ENCODE assay signal across 28 cellular contexts in the genomic region with DNA sequence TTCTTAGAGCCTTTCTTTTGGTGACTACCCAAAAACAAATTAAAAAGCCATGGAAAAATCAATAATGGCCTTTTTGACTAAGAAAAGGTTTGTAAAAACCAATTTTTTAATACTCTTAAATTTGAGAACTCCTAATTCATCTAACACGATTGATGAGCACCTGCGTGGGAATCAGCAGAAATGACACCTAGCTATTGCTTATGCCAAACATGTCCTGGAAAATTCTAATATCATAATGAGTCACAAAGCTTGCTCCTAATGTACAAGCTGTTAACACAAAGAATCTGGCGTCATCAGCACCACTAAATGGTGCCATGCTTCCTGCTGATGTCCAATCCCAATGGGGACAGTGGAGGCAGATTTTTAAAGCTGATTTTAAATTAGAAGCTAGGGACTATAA.
"Had no signal": no experiment of that assay in that cellular context is flagged by ENCODE, and none has a peak within 500 bp of the region (broad histone marks: within the 10 kb centered on the region; RNA-seq: fewer than 3 reads in every experiment).

No MANE protein-coding gene starts in this region.

- H3K4me1 ChIP-seq: colonic mucosa, gastroesophageal sphincter, heart left ventricle had no signal

- H3K36me3 ChIP-seq: colonic mucosa had no signal

- H3K27ac ChIP-seq: brain microvascular endothelial cell, colonic mucosa, esophagus squamous epithelium, gastroesophageal sphincter, heart left ventricle, WERI-Rb-1 had no signal

- H3K27me3 ChIP-seq: brain microvascular endothelial cell, colonic mucosa, dorsolateral prefrontal cortex, esophagus squamous epithelium, gastroesophageal sphincter, heart left ventricle had no signal

- DNase-seq: activated B cell treated with CpG ODN at 0.5 μM for 24 hours; activated CD4-positive, alpha-beta memory T cell treated with anti-CD3 and anti-CD28 coated beads for 36 hours; activated CD4-positive, alpha-beta T cell treated with anti-CD3 and anti-CD28 coated beads for 36 hours; activated CD4-positive, alpha-beta T cell treated with anti-CD3 and anti-CD28 coated beads, Interleukin-2, amount 10 ng/mL, durations not matched to agents 24 days and 14 days; activated CD8-positive, alpha-beta memory T cell treated with anti-CD3 and anti-CD28 coated beads, Interleukin-2, amount 10 ng/mL, durations not matched to agents 7 days and 5 days; activated CD8-positive, alpha-beta memory T cell treated with anti-CD3 and anti-CD28 coated beads, Interleukin-2, amount 50 U/mL, for 4 hours; activated CD8-positive, alpha-beta T cell treated with anti-CD3 and anti-CD28 coated beads, Interleukin-2, amount 10 ng/mL, durations not matched to agents 7 days and 5 days; activated gamma-delta T cell; activated naive CD4-positive, alpha-beta T cell; activated naive CD4-positive, alpha-beta T cell treated with anti-CD3 and anti-CD28 coated beads, Interleukin-2, amount 10 ng/mL, durations not matched to agents 7 days and 5 days; activated naive CD8-positive, alpha-beta T cell treated with anti-CD3 and anti-CD28 coated beads, Interleukin-2, amount 10 ng/mL, durations not matched to agents 7 days and 5 days; activated T-cell treated with anti-CD3 and anti-CD28 coated beads for 4 hours; activated T-cell treated with anti-CD3 and anti-CD28 coated beads, Interleukin-2, amount 50 U/mL, for 24 hours; activated T-cell treated with anti-CD3 and anti-CD28 coated beads, Interleukin-2, amount 50 U/mL, for 72 hours; brain microvascular endothelial cell; colonic mucosa; dorsolateral prefrontal cortex; effector CD4-positive, alpha-beta T cell; effector memory CD8-positive, alpha-beta T cell; erythroblast; esophagus squamous epithelium; foreskin melanocyte; heart left ventricle; SW 1271; T-cell; T-helper 9 cell; WERI-Rb-1 had no signal

- H3K4me3 ChIP-seq: colonic mucosa, dorsolateral prefrontal cortex, esophagus squamous epithelium, gastroesophageal sphincter, heart left ventricle had no signal

- H3K9me3 ChIP-seq: colonic mucosa, esophagus squamous epithelium, gastroesophageal sphincter, heart left ventricle had no signal
